19 cellular contexts compared by ENCODE assay signal in the genomic region with DNA sequence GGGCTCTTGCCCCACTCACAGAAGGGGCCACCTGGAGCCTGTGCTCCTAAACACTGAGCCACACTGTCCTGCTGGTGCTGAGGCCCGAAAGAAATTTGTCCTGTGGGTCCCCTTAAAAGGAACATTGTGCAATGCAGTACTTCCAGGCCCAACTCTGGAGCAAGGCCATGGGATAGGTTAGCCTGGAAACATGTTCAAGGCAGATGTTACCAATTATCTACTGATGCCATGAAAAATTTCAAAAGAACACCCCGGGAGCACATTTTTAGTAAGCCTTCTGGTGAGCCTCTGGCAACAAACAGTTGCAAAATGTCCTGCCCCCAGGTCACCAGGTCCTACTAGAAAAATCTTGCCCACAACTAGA. TPM values are rescaled to one million over a fixed set of nuclear protein-coding genes. Genes with fewer than 3 reads are reported as not detected.
DNase-seq lines count a peak whose midpoint lies in the region; ATAC-seq and TF ChIP-seq lines count a peak whose summit lies in the region.
"Had no signal": no experiment of that assay in that cellular context is flagged by ENCODE, and none has a peak within 500 bp of the region (broad histone marks: within the 10 kb centered on the region; RNA-seq: fewer than 3 reads in every experiment).

No MANE protein-coding gene starts in this region.

- no peak for ATAC-seq in GM18909 (IDR thresholded peaks at IDR 0.05; ENCODE audit: poor library complexity, unreplicated experiment)
- ATAC-seq: activated CD4-positive, alpha-beta T cell treated with anti-CD3 and anti-CD28 coated beads for 36 hours; stimulated activated naive CD8-positive, alpha-beta T cell treated with anti-CD3 and anti-CD28 coated beads, Interleukin-15, Interleukin-2, amounts not matched to agents 100 U/mL and 50 U/mL, for 24 hours had no signal

- no peak overlapping the region for H2AFZ ChIP-seq in ACC112 (ENCODE audit: low read length, unreplicated experiment)
- no peak overlapping the region for H2AFZ ChIP-seq in parathyroid adenoma

- H3K36me3 ChIP-seq in ACC112 (ENCODE audit: insufficient read depth, low read length) = no peaks in the 10 kb centered on the region
- no peaks in the 10 kb centered on the region for H3K36me3 ChIP-seq in parathyroid adenoma (ENCODE audit: control insufficient read depth, insufficient read depth, low read length)
- no peaks in the 10 kb centered on the region for H3K36me3 ChIP-seq in colonic mucosa
- H3K36me3 ChIP-seq: spleen had no signal

- intact Hi-C loops in colonic mucosa (cut with DNase I) = no loop called here

- H3K9me3 ChIP-seq in parathyroid adenoma (ENCODE audit: control insufficient read depth, low read length) = no peaks in the 10 kb centered on the region
- H3K9me3 ChIP-seq in colonic mucosa = no peaks in the 10 kb centered on the region
- H3K9me3 ChIP-seq: spleen had no signal

- H3K4me3 ChIP-seq in ACC112 (ENCODE audit: low read depth, low read length) (no peak overlapping the region), parathyroid adenoma (ENCODE audit: low read depth, low read length) (no peak overlapping the region), colonic mucosa (no peak overlapping the region)
- H3K4me3 ChIP-seq: spleen had no signal

- peak overlapping the region; percentile 15; the same call in 1 of the 2 replicates for H3K27ac ChIP-seq in ACC112 (ENCODE audit: low read depth, low read length)
- peak overlapping the region; percentile 39 for H3K27ac ChIP-seq in parathyroid adenoma
- no peak overlapping the region for H3K27ac ChIP-seq in colonic mucosa
- H3K27ac ChIP-seq: spleen had no signal

- no peaks in the 10 kb centered on the region for H3K79me2 ChIP-seq in ACC112 (ENCODE audit: control insufficient read depth, insufficient read depth, low read length, unreplicated experiment)
- no peaks in the 10 kb centered on the region for H3K79me2 ChIP-seq in parathyroid adenoma

- H3K9ac ChIP-seq in parathyroid adenoma (no peak overlapping the region), colonic mucosa (ENCODE audit: low read depth in 2 of 2, low read length in 2 of 2) (no peak overlapping the region)

- peaks cover 10% of the 10 kb centered on the region for H3K4me1 ChIP-seq in ACC112 (ENCODE audit: control insufficient read depth, insufficient read depth, low read length, unreplicated experiment)
- H3K4me1 ChIP-seq in parathyroid adenoma = no peaks in the 10 kb centered on the region
- H3K4me1 ChIP-seq in colonic mucosa = no peaks in the 10 kb centered on the region

- H3K4me2 ChIP-seq in parathyroid adenoma (ENCODE audit: low read length) = no peak overlapping the region

- TF ChIP-seq CTCF in parathyroid adenoma (IDR thresholded peaks at IDR 0.05) (no peak), colonic mucosa (IDR thresholded peaks at IDR 0.05) (no peak)

- H3K27me3 ChIP-seq in ACC112 (ENCODE audit: insufficient read depth, low read length) = no peaks in the 10 kb centered on the region
- H3K27me3 ChIP-seq in parathyroid adenoma (ENCODE audit: control insufficient read depth, insufficient read depth, low read length) = no peaks in the 10 kb centered on the region
- no peaks in the 10 kb centered on the region for H3K27me3 ChIP-seq in colonic mucosa
- H3K27me3 ChIP-seq: spleen had no signal

- DNase-seq in HCEC 1CT = peak; percentile 83
- DNase-seq in fibroblast of gingiva (ENCODE audit: low read depth) = peak; percentile 97
- DNase-seq in colonic mucosa = no peak
- no peak for DNase-seq in ureter (ENCODE audit: low spot score)
- no peak for DNase-seq in dermis blood vessel endothelial cell
- DNase-seq: activated CD4-positive, alpha-beta T cell treated with anti-CD3 and anti-CD28 coated beads for 36 hours; activated naive CD4-positive, alpha-beta T cell treated with anti-CD3 and anti-CD28 coated beads for 36 hours; effector CD4-positive, alpha-beta T cell; islet precursor cell; KBM-7; NCI-H1105; nucleus accumbens; SHP77 treated with DMSO at 0.1 percent for 48 hours; spleen; stimulated activated naive CD8-positive, alpha-beta T cell treated with anti-CD3 and anti-CD28 coated beads, Interleukin-15, Interleukin-2, amounts not matched to agents 100 U/mL and 50 U/mL, for 24 hours; T-helper 9 cell had no signal

RNA-seq across cellular contexts. Expression of a gene that starts 12.3 kb away (rescaled TPM):
- total RNA-seq in colonic mucosa = 1,000 to 10,000 TPM; 1,195 to 1,836 TPM
- total RNA-seq in ureter = 1,016 TPM
- 1,131 and 1,294 TPM in 2 replicates for total RNA-seq in dermis blood vessel endothelial cell

Comparison
In these comparisons a context has a peak if more than half of its experiments do, and no peak if none do; other contexts are left out.
1. DNase-seq: peak in HCEC 1CT (single experiment) and fibroblast of gingiva (single experiment); none in colonic mucosa (single experiment), ureter (single experiment) and dermis blood vessel endothelial cell (single experiment).